ENCODE assay signal across 29 cellular contexts in the genomic region with DNA sequence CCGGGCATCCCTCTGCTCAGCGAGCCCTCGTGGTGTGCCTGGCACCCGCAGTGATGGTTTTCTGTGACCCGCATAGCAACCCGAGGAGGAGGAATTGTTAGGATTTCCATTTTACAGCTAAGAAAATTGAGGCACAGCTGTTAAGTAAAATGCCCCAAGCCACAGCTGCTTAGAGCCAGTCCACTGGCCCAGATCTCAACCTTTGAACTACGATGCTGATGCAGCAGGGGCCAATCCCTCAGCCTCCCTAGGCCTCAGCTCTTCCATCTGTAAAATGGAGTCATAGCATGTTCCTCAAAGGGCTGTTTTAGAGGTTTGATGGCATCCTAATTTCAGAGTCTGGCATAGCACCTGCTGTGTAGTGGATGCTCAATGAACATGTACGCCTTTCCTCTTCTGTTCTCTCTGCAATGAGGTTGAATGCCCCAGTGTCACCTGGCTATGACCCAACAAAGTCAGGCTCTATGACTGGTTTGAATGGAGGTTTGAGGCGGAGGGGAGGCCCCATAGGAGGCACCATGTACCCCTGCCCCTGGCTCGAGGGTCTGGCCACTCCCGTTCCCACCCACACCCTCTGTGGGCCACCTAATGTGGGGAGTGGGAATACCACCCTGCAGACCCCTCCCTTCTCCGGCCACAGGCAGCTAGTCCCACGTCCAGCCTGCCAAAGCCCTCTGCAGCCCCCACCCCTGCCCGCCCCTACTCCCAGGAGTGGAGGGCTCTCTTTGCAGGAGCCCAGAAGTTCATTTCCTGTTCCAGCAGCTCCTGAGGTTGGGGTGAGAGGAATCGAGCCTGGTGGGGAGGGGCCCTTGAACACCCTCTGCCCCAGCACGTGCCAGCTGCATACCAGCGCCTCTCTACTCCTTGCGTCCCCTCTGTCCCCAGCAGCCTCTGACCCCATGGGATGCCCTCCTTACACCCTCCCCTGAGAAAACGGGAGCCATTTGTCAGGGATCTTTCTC. TPM values are rescaled to one million over a fixed set of nuclear protein-coding genes. Genes with fewer than 3 reads are reported as not detected.
"Had no signal": no experiment of that assay in that cellular context is flagged by ENCODE, and none has a peak within 500 bp of the region (broad histone marks: within the 10 kb centered on the region; RNA-seq: fewer than 3 reads in every experiment).

No MANE protein-coding gene starts in this region.

- H3K4me2 ChIP-seq: PC-9 had no signal

- H3K36me3 Mint-ChIP-seq: activated naive CD4-positive, alpha-beta T cell treated with anti-CD3 and anti-CD28 coated beads, Interleukin-2, amount 50 U/mL, for 72 hours had no signal

- FAIRE-seq: RCC 7860 had no signal

- ATAC-seq: activated CD4-positive, alpha-beta T cell treated with anti-CD3 and anti-CD28 coated beads for 36 hours; activated CD8-positive, alpha-beta T cell treated with anti-CD3 and anti-CD28 coated beads, Interleukin-2, amount 10 ng/mL, durations not matched to agents 7 days and 5 days; activated naive CD4-positive, alpha-beta T cell treated with anti-CD3 and anti-CD28 coated beads, Interleukin-2, amount 50 U/mL, for 72 hours had no signal

- H3K27ac Mint-ChIP-seq: activated CD4-positive, alpha-beta T cell treated with anti-CD3 and anti-CD28 coated beads for 36 hours; activated CD4-positive, alpha-beta T cell treated with anti-CD3 and anti-CD28 coated beads, Interleukin-2, amount 10 ng/mL, durations not matched to agents 7 days and 5 days; activated CD8-positive, alpha-beta T cell treated with anti-CD3 and anti-CD28 coated beads, Interleukin-2, amount 10 ng/mL, durations not matched to agents 7 days and 5 days; activated naive CD4-positive, alpha-beta T cell treated with anti-CD3 and anti-CD28 coated beads for 36 hours; activated naive CD4-positive, alpha-beta T cell treated with anti-CD3 and anti-CD28 coated beads, Interleukin-2, amount 50 U/mL, for 72 hours; activated T-cell treated with anti-CD3 and anti-CD28 coated beads, Interleukin-2, amount 50 U/mL, for 24 hours; activated T-helper 2 cell treated with anti-CD3 and anti-CD28 coated beads, Interferon-gamma antibody, Interleukin-2, Interleukin-4, amounts not matched to agents 10 μg/mL and 5 μg/mL and 100 μg/mL, durations not matched to agents 14 hours and 24 hours and 36 hours had no signal

- H3K27ac ChIP-seq: brain microvascular endothelial cell, PC-9, RWPE1, WERI-Rb-1 had no signal

- H3K36me3 ChIP-seq: brain microvascular endothelial cell, WERI-Rb-1 had no signal

- DNase-seq: activated CD4-positive, alpha-beta T cell treated with anti-CD3 and anti-CD28 coated beads for 36 hours; activated CD4-positive, alpha-beta T cell treated with anti-CD3 and anti-CD28 coated beads, Interleukin-2, amount 10 ng/mL, durations not matched to agents 7 days and 5 days; activated CD4-positive, alpha-beta T cell treated with anti-CD3 and anti-CD28 coated beads, Interleukin-2, amount 50 U/mL, for 48 hours; activated CD8-positive, alpha-beta T cell treated with anti-CD3 and anti-CD28 coated beads, Interleukin-2, amount 10 ng/mL, durations not matched to agents 7 days and 5 days; activated gamma-delta T cell; activated naive CD4-positive, alpha-beta T cell treated with anti-CD3 and anti-CD28 coated beads for 36 hours; activated T-cell treated with anti-CD3 and anti-CD28 coated beads, Interleukin-2, amount 50 U/mL, for 24 hours; amniotic stem cell; brain microvascular endothelial cell; central memory CD4-positive, alpha-beta T cell; Karpas-422; NCI-H1048; NCI-H1105 treated with DMSO at 0.1 percent for 48 hours; NCI-H1436; NCI-H1694; NCI-H1930; NCI-H2081 treated with DMSO at 0.1 percent for 48 hours; NCI-H345; NCI-H524 treated with DMSO at 0.1 percent for 48 hours; PC-9; SW 1271; T-helper 1 cell; T-helper 2 cell; T-helper 9 cell; WERI-Rb-1 had no signal

- H3K4me3 Mint-ChIP-seq: activated CD4-positive, alpha-beta T cell treated with anti-CD3 and anti-CD28 coated beads for 36 hours; activated CD4-positive, alpha-beta T cell treated with anti-CD3 and anti-CD28 coated beads, Interleukin-2, amount 10 ng/mL, durations not matched to agents 7 days and 5 days; activated CD8-positive, alpha-beta T cell treated with anti-CD3 and anti-CD28 coated beads, Interleukin-2, amount 10 ng/mL, durations not matched to agents 7 days and 5 days; activated naive CD4-positive, alpha-beta T cell treated with anti-CD3 and anti-CD28 coated beads for 36 hours; activated T-cell treated with anti-CD3 and anti-CD28 coated beads, Interleukin-2, amount 50 U/mL, for 24 hours had no signal

- H3K9me3 Mint-ChIP-seq: activated CD4-positive, alpha-beta T cell treated with anti-CD3 and anti-CD28 coated beads, Interleukin-2, amount 10 ng/mL, durations not matched to agents 7 days and 5 days; activated naive CD4-positive, alpha-beta T cell treated with anti-CD3 and anti-CD28 coated beads for 36 hours; activated naive CD4-positive, alpha-beta T cell treated with anti-CD3 and anti-CD28 coated beads, Interleukin-2, amount 50 U/mL, for 72 hours; activated T-cell treated with anti-CD3 and anti-CD28 coated beads, Interleukin-2, amount 50 U/mL, for 24 hours; activated T-helper 2 cell treated with anti-CD3 and anti-CD28 coated beads, Interferon-gamma antibody, Interleukin-2, Interleukin-4, amounts not matched to agents 10 μg/mL and 5 μg/mL and 100 μg/mL, durations not matched to agents 14 hours and 24 hours and 36 hours had no signal

- H3K4me1 Mint-ChIP-seq: activated CD4-positive, alpha-beta T cell treated with anti-CD3 and anti-CD28 coated beads for 36 hours; activated CD4-positive, alpha-beta T cell treated with anti-CD3 and anti-CD28 coated beads, Interleukin-2, amount 10 ng/mL, durations not matched to agents 7 days and 5 days had no signal

- H3K4me3 ChIP-seq: PC-9 had no signal

- H2AFZ ChIP-seq: PC-9 had no signal

RNA-seq across cellular contexts. Expression of gene INHBB, which starts 31.0 kb away (rescaled TPM):
- total RNA-seq: activated CD4-positive, alpha-beta T cell treated with anti-CD3 and anti-CD28 coated beads for 36 hours; activated CD4-positive, alpha-beta T cell treated with anti-CD3 and anti-CD28 coated beads, Interleukin-2, amount 10 ng/mL, durations not matched to agents 7 days and 5 days; activated CD8-positive, alpha-beta T cell treated with anti-CD3 and anti-CD28 coated beads, Interleukin-2, amount 10 ng/mL, durations not matched to agents 7 days and 5 days; activated naive CD4-positive, alpha-beta T cell treated with anti-CD3 and anti-CD28 coated beads for 36 hours; activated naive CD4-positive, alpha-beta T cell treated with anti-CD3 and anti-CD28 coated beads, Interleukin-2, amount 50 U/mL, for 72 hours; activated T-helper 2 cell treated with anti-CD3 and anti-CD28 coated beads, Interferon-gamma antibody, Interleukin-2, Interleukin-4, amounts not matched to agents 10 μg/mL and 5 μg/mL and 100 μg/mL, durations not matched to agents 14 hours and 24 hours and 36 hours had no signal
